8 cellular contexts compared by ENCODE assay signal in the genomic region with DNA sequence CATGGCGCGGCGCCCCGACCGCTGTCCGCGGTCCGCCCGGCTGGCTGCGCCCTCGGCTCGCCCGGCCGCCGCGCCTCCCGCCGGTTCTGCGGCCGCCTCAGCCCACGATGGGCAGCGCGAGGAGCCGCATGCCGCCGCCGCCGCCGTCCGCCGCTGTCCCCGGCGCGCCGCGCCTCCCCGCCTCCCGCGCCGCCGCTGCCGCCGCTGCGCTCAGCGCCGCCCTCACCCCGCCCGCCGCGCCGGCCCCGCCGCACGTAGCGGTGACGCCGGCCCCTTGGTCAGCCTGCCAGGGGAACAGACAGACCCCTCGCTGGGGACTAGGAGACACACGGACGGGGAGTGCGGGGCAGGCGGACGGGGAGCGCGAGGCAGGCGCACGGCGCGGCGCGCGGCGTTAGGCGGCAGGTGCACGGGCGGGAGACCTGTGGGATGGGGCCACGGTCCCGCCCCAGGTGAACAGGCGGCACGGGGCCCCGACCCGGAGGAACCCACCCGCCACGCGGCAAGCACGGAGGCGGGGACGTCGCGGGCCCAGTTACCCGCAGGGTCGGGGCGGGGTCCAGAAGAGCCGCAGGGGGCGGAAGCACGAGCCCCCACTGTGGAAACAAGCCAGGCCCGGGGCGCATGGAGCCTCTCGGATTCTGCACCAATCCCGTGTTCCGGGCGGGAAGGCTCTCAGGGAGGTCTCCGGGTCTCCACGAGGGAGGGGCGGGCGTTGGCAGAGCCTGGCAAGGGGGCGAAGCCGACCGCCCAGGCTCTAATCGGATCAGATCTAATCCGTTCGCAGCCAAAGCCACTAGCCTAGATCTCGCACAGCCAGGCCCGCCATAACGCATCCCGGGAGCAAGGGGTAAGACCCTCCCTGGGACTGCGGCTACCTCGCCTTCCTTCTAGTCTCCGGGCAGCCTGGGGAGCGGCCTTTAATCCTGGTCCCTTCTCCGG. TPM values are rescaled to one million over a fixed set of nuclear protein-coding genes. Genes with fewer than 3 reads are reported as not detected.
DNase-seq lines count a peak whose midpoint lies in the region; ATAC-seq and TF ChIP-seq lines count a peak whose summit lies in the region.

A gene with protein sequence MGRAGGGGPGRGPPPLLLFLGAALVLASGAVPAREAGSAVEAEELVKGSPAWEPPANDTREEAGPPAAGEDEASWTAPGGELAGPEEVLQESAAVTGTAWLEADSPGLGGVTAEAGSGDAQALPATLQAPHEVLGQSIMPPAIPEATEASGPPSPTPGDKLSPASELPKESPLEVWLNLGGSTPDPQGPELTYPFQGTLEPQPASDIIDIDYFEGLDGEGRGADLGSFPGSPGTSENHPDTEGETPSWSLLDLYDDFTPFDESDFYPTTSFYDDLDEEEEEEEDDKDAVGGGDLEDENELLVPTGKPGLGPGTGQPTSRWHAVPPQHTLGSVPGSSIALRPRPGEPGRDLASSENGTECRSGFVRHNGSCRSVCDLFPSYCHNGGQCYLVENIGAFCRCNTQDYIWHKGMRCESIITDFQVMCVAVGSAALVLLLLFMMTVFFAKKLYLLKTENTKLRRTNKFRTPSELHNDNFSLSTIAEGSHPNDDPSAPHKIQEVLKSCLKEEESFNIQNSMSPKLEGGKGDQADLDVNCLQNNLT (minus strand): TSS at position 175 of the 942 bp plus-strand sequence. CDS start 172 bp downstream, at position 3.

- no CpG with 5 or more reads among the region's 121 CpGs for WGBS in gastroesophageal sphincter (ENCODE audit: low coverage in 1 of 2), 2 donors

- TF ChIP-seq EP300 in gastroesophageal sphincter (IDR thresholded peaks at IDR 0.05), result no peak

- DNase-seq in EL, result peak; percentile 8
- DNase-seq in LNCaP clone FGC (ENCODE audit: low read depth), result no peak
- DNase-seq in activated T-helper 9 cell treated with anti-CD3 and anti-CD28 coated beads, Interleukin-2, amount 50 U/mL, for 16 hours (ENCODE audit: low read depth), result peak; percentile 5
- no peak for DNase-seq in omental fat pad (ENCODE audit: low spot score)
- no peak for DNase-seq in putamen (ENCODE audit: low spot score)

- peaks cover 0 to 22% (median 11%) of the 10 kb centered on the region in 3 donors for H3K4me1 ChIP-seq in gastroesophageal sphincter

- peak within 1 kb of the TSS in 2 of 4 donors; percentile 57 to 63 for H3K27ac ChIP-seq in gastroesophageal sphincter

- H3K4me3 ChIP-seq in LNCaP clone FGC (ENCODE audit: low read depth, low read length) (peak within 1 kb of the TSS; percentile 57), gastroesophageal sphincter (peak within 1 kb of the TSS; percentile 60 to 76)

- H3K27me3 ChIP-seq in gastroesophageal sphincter, result peaks cover 14% of the 10 kb centered on the region

- H3K36me3 ChIP-seq in gastroesophageal sphincter, result no peaks in the 10 kb centered on the region

- ATAC-seq in gastroesophageal sphincter (peak; percentile 60), omental fat pad (ENCODE audit: low FRiP score) (peak; percentile 53), GM21526 (IDR thresholded peaks at IDR 0.05; ENCODE audit: low FRiP score, unreplicated experiment) (no peak), HG03469 (IDR thresholded peaks at IDR 0.05; ENCODE audit: unreplicated experiment) (no peak)

- no peaks in the 10 kb centered on the region for H3K9me3 ChIP-seq in gastroesophageal sphincter

- TF ChIP-seq CTCF in LNCaP clone FGC (IDR thresholded peaks at IDR 0.05; ENCODE audit: control insufficient read depth, extremely low read depth, insufficient read depth) (no peak), gastroesophageal sphincter (IDR thresholded peaks at IDR 0.05) (no peak), omental fat pad (IDR thresholded peaks at IDR 0.05) (no peak)

- no peak for TF ChIP-seq POLR2A in gastroesophageal sphincter (IDR thresholded peaks at IDR 0.05)

RNA-seq across cellular contexts. Expression of the gene that starts here (rescaled TPM):
- total RNA-seq in gastroesophageal sphincter, result 1 to 10 TPM in 1 of 4 donors, under 1 TPM in 2, not detected in 1; 0.27 to 1.0 (median 0.30) TPM
- total RNA-seq in omental fat pad, result 1 to 10 TPM in 3 of 4 donors, under 1 TPM in 1; 0.47 to 4.7 (median 1.2) TPM

Comparison
In these comparisons a context has a peak if more than half of its experiments do, and no peak if none do; other contexts are left out.
1. DNase-seq: peak in EL (single experiment) and activated T-helper 9 cell treated with anti-CD3 and anti-CD28 coated beads, Interleukin-2, amount 50 U/mL, for 16 hours (single experiment); none in LNCaP clone FGC (single experiment), omental fat pad (single experiment) and putamen (single experiment).
2. ATAC-seq: peak in gastroesophageal sphincter (single experiment) and omental fat pad (single experiment); none in GM21526 (single experiment) and HG03469 (single experiment).